Comparison of ENCODE assay signal across 12 cellular contexts in the genomic region with DNA sequence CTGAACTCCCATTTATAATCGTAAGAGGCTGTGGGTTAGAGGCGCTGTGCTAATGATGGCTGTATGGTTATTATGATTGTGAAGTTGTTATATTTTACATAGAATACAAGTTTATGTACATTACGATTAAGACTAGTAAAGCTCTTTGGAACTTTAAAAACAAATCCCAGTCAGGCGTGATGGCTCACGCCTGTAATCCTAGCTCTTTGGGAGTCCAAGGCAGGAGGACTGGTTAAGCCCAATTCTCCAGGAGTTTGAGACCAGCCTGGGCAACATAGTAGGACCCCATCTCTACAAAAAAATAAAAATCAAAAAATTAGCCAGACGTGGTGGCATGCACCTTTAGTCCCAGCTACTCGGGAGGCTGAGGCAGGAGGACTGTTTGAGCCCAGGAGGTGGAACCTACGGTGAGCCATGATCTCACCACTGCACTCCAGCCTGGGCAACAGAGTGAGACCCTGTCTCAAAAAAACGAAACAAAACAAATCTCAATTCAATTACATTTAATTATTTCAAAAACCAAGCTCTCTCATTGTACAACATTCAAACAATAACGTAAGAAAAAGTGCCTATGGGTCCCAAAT.
DNase-seq lines count a peak whose midpoint lies in the region; ATAC-seq, FAIRE-seq and TF ChIP-seq lines count a peak whose summit lies in the region.
"Had no signal": no experiment of that assay in that cellular context is flagged by ENCODE, and none has a peak within 500 bp of the region (broad histone marks: within the 10 kb centered on the region; RNA-seq: fewer than 3 reads in every experiment).

No MANE protein-coding gene starts in this region.

- H3K4me3 Mint-ChIP-seq in activated T-cell treated with anti-CD3 and anti-CD28 coated beads, Interleukin-2, amount 50 U/mL, for 24 hours = peak overlapping the region; percentile 33
- peak overlapping the region; percentile 53 for H3K4me3 Mint-ChIP-seq in stimulated activated effector memory CD8-positive, alpha-beta T cell treated with anti-CD3 and anti-CD28 coated beads, Interleukin-12 subunit alpha, Interleukin-12 subunit beta, amount 100 ng/mL, for 72 hours
- H3K4me3 Mint-ChIP-seq: neural crest cell had no signal

- H3K27ac Mint-ChIP-seq in activated T-cell treated with anti-CD3 and anti-CD28 coated beads, Interleukin-2, amount 50 U/mL, for 24 hours = peak overlapping the region; percentile 93
- H3K27ac Mint-ChIP-seq in stimulated activated effector memory CD8-positive, alpha-beta T cell treated with anti-CD3 and anti-CD28 coated beads, Interleukin-12 subunit alpha, Interleukin-12 subunit beta, amount 100 ng/mL, for 72 hours = peak overlapping the region; percentile 91

- ATAC-seq in stimulated activated effector memory CD8-positive, alpha-beta T cell treated with anti-CD3 and anti-CD28 coated beads, Interleukin-12 subunit alpha, Interleukin-12 subunit beta, amount 100 ng/mL, for 72 hours = no peak
- ATAC-seq in GM18858 (IDR thresholded peaks at IDR 0.05; ENCODE audit: unreplicated experiment) = no peak
- ATAC-seq in GM21619 (IDR thresholded peaks at IDR 0.05; ENCODE audit: unreplicated experiment) = no peak

- no peaks in the 10 kb centered on the region for H3K27me3 ChIP-seq in effector memory CD4-positive, alpha-beta T cell (replicated peaks; ENCODE audit: control insufficient read depth, insufficient read depth, low read length, poor library complexity, severe bottlenecking)
- H3K27me3 ChIP-seq: upper lobe of right lung had no signal

- no peak for DNase-seq in activated T-cell treated with anti-CD3 and anti-CD28 coated beads, Interleukin-2, amount 50 U/mL, for 24 hours
- DNase-seq in activated T-cell treated with anti-CD3 and anti-CD28 coated beads for 4 hours = no peak
- no peak for DNase-seq in RWPE1 (ENCODE audit: low spot score)
- no peak for DNase-seq in effector memory CD4-positive, alpha-beta T cell
- no peak for DNase-seq in stimulated activated effector memory CD8-positive, alpha-beta T cell treated with anti-CD3 and anti-CD28 coated beads, Interleukin-12 subunit alpha, Interleukin-12 subunit beta, amount 100 ng/mL, for 72 hours (ENCODE audit: low spot score in 2 of 2)
- no peak for DNase-seq in RCC 7860 (ENCODE audit: low spot score)
- DNase-seq: DND-41, NCI-H2227 treated with DMSO at 0.1 percent for 48 hours, upper lobe of right lung had no signal

- FAIRE-seq in RCC 7860 (lab: Jason Lieb, UNC) = no peak

- H3K9me3 Mint-ChIP-seq in activated T-cell treated with anti-CD3 and anti-CD28 coated beads, Interleukin-2, amount 50 U/mL, for 24 hours = no peaks in the 10 kb centered on the region
- H3K9me3 Mint-ChIP-seq in stimulated activated effector memory CD8-positive, alpha-beta T cell treated with anti-CD3 and anti-CD28 coated beads, Interleukin-12 subunit alpha, Interleukin-12 subunit beta, amount 100 ng/mL, for 72 hours = no peaks in the 10 kb centered on the region
- H3K9me3 Mint-ChIP-seq: neural crest cell had no signal

- peaks cover 46% of the 10 kb centered on the region for H3K4me1 Mint-ChIP-seq in activated T-cell treated with anti-CD3 and anti-CD28 coated beads, Interleukin-2, amount 50 U/mL, for 24 hours (ENCODE audit: low read depth)
- H3K4me1 Mint-ChIP-seq in stimulated activated effector memory CD8-positive, alpha-beta T cell treated with anti-CD3 and anti-CD28 coated beads, Interleukin-12 subunit alpha, Interleukin-12 subunit beta, amount 100 ng/mL, for 72 hours = peaks cover 54% of the 10 kb centered on the region

- no peak for TF ChIP-seq CTCF in RWPE1 (conservative IDR thresholded peaks at IDR 0.05; ENCODE audit: low read depth)

- H3K4me3 ChIP-seq in effector memory CD4-positive, alpha-beta T cell (ENCODE audit: insufficient read depth, low read depth, low read length, poor library complexity, severe bottlenecking) = no peak overlapping the region
- H3K4me3 ChIP-seq: upper lobe of right lung had no signal

- peaks cover 2% of the 10 kb centered on the region for H3K36me3 Mint-ChIP-seq in activated T-cell treated with anti-CD3 and anti-CD28 coated beads, Interleukin-2, amount 50 U/mL, for 24 hours (ENCODE audit: low read depth)
- H3K36me3 Mint-ChIP-seq in stimulated activated effector memory CD8-positive, alpha-beta T cell treated with anti-CD3 and anti-CD28 coated beads, Interleukin-12 subunit alpha, Interleukin-12 subunit beta, amount 100 ng/mL, for 72 hours = peaks cover 22% of the 10 kb centered on the region

- no peaks in the 10 kb centered on the region for H3K27me3 Mint-ChIP-seq in activated T-cell treated with anti-CD3 and anti-CD28 coated beads, Interleukin-2, amount 50 U/mL, for 24 hours

- H3K4me1 ChIP-seq in effector memory CD4-positive, alpha-beta T cell (ENCODE audit: control insufficient read depth, insufficient read depth, low read length, poor library complexity, severe bottlenecking) = peaks cover 13% of the 10 kb centered on the region

- no peaks in the 10 kb centered on the region for H3K9me3 ChIP-seq in effector memory CD4-positive, alpha-beta T cell (ENCODE audit: control insufficient read depth, low read length)
- H3K9me3 ChIP-seq: upper lobe of right lung had no signal

- peak overlapping the region; percentile 97 for H3K27ac ChIP-seq in RWPE1
- peak overlapping the region; percentile 67 for H3K27ac ChIP-seq in effector memory CD4-positive, alpha-beta T cell (ENCODE audit: insufficient read depth, low read length, poor library complexity, severe bottlenecking)

- CTCF ChIA-PET in RWPE1 (lab: Yijun Ruan, JAX) = interaction anchor here (1.2 to 4.7 kb wide), 2 partner anchors 21 to 22 kb away, joined by 3 to 20 read pairs; no protein-coding TSS in a partner anchor

- POLR2A ChIA-PET in RWPE1 (lab: Yijun Ruan, JAX; ENCODE audit: low non-redundant PET) = interaction anchor here (0.5 to 1.0 kb wide), 3 partner anchors 7 to 40 kb away, joined by 3 to 5 read pairs (median 4); no protein-coding TSS in a partner anchor

- H3K36me3 ChIP-seq in effector memory CD4-positive, alpha-beta T cell (ENCODE audit: control insufficient read depth, insufficient read depth, low read length) = peaks cover 4% of the 10 kb centered on the region
- H3K36me3 ChIP-seq: upper lobe of right lung had no signal
